12 cellular contexts compared by ENCODE assay signal in the genomic region with DNA sequence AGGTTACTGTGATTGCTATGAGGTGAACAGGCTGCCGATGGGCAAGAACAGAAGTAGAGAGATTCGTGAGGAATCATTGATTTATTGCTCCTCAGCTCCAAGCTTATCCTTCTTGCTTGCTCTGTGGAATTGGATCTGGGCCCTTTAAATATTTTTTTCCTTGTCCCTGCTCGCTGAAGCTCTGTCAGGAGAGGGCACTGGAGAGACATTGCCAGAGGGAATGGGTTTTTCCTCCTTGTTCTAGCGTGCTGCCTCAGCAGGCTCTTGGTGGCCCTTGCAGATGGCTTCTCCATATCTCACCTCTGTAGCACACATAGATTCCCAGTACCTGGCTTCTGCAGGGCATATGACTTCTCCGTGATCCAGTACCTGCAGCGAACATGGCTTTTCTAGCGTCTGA.
A peak's percentile ranks its signal among the peaks of the same experiment; 100 is the strongest.
DNase-seq lines count a peak whose midpoint lies in the region; ATAC-seq, FAIRE-seq and TF ChIP-seq lines count a peak whose summit lies in the region.
"Had no signal": no experiment of that assay in that cellular context is flagged by ENCODE, and none has a peak within 500 bp of the region (broad histone marks: within the 10 kb centered on the region; RNA-seq: fewer than 3 reads in every experiment).

No MANE protein-coding gene starts in this region.

- H3K23ac ChIP-seq in IMR-90 (ENCODE audit: low read depth, low read length): no peak overlapping the region

- H3K36me3 ChIP-seq in IMR-90 (ENCODE audit: control insufficient read depth, insufficient read depth, low read length): no peaks in the 10 kb centered on the region
- H3K36me3 ChIP-seq in K562 (ENCODE audit: control insufficient read depth, insufficient read depth, low read length): no peaks in the 10 kb centered on the region
- no peaks in the 10 kb centered on the region for H3K36me3 ChIP-seq in right lobe of liver
- H3K36me3 ChIP-seq: MG63, tibial nerve had no signal

- H3K79me1 ChIP-seq in IMR-90 (ENCODE audit: low read depth in 1 of 2, low read length in 2 of 2): no peaks in the 10 kb centered on the region

- H3K4me1 Mint-ChIP-seq in stimulated activated effector memory CD8-positive, alpha-beta T cell treated with anti-CD3 and anti-CD28 coated beads, Interleukin-12 subunit alpha, Interleukin-12 subunit beta, amount 100 ng/mL, for 72 hours: no peaks in the 10 kb centered on the region
- H3K4me1 Mint-ChIP-seq in progenitor cell of endocrine pancreas (ENCODE audit: low read depth): no peaks in the 10 kb centered on the region
- H3K4me1 Mint-ChIP-seq: naive thymus-derived CD8-positive, alpha-beta T cell had no signal

- no peak overlapping the region for H2AK5ac ChIP-seq in IMR-90 (ENCODE audit: low read depth, low read length)

- no peak overlapping the region for H3K27ac ChIP-seq in IMR-90 (ENCODE audit: insufficient read depth, low read length)
- no peak overlapping the region for H3K27ac ChIP-seq in K562 (ENCODE audit: extremely low read depth, low read depth, low read length)
- no peak overlapping the region for H3K27ac ChIP-seq in right lobe of liver
- H3K27ac ChIP-seq: tibial nerve had no signal

- POLR2A ChIA-PET in IMR-90 (lab: Charles Lee; ENCODE audit: unreplicated experiment) (no interaction called here), K562 (lab: Yijun Ruan, JAX) (interaction anchor here (0.5 to 0.7 kb wide), 2 partner anchors 795 to 931 kb away, joined by 3 read pairs; no protein-coding TSS in a partner anchor)

- DNase-seq in NCI-H2171 treated with DMSO at 0.1 percent for 48 hours (lab: John Stamatoyannopoulos, UW) (peak; percentile 4), NCI-H2171 (lab: John Stamatoyannopoulos, UW) (no peak), IMR-90 (no peak), K562 (ENCODE audit: extremely low read depth in 1 of 4, low spot score in 3 of 4) (peak in 2 of 4 experiments; percentile 17 to 18), right lobe of liver (no peak), omental fat pad (ENCODE audit: low spot score) (no peak), progenitor cell of endocrine pancreas (ENCODE audit: low spot score, unreplicated experiment) (no peak)
- no peak for DNase-seq in stimulated activated effector memory CD8-positive, alpha-beta T cell treated with anti-CD3 and anti-CD28 coated beads, Interleukin-12 subunit alpha, Interleukin-12 subunit beta, amount 100 ng/mL, for 72 hours (ENCODE audit: low spot score in 2 of 2)
- DNase-seq: MG63; naive thymus-derived CD8-positive, alpha-beta T cell; RPMI8226 had no signal

- no peaks in the 10 kb centered on the region for H3K9me3 Mint-ChIP-seq in stimulated activated effector memory CD8-positive, alpha-beta T cell treated with anti-CD3 and anti-CD28 coated beads, Interleukin-12 subunit alpha, Interleukin-12 subunit beta, amount 100 ng/mL, for 72 hours
- H3K9me3 Mint-ChIP-seq in progenitor cell of endocrine pancreas (ENCODE audit: low read depth): peaks cover 30% of the 10 kb centered on the region

- H2BK20ac ChIP-seq in IMR-90 (ENCODE audit: low read depth, low read length): no peak overlapping the region

- H3K4me2 ChIP-seq in IMR-90 (ENCODE audit: low read depth, low read length) (no peak overlapping the region), K562 (ENCODE audit: insufficient read depth, low read length) (no peak overlapping the region)

- no peak overlapping the region for H4K8ac ChIP-seq in IMR-90 (ENCODE audit: low read depth in 2 of 2, low read length in 2 of 2)

- no peak overlapping the region for H2AFZ ChIP-seq in IMR-90 (replicated peaks; ENCODE audit: low read length, poor library complexity)
- no peak overlapping the region for H2AFZ ChIP-seq in K562 (ENCODE audit: low read depth, low read length)

- no peak overlapping the region for H2AK9ac ChIP-seq in IMR-90 (replicated peaks; ENCODE audit: low read depth, low read length, poor library complexity)

- no peak overlapping the region for H3K4ac ChIP-seq in IMR-90 (ENCODE audit: low read depth, low read length)

- no peak overlapping the region for H4K5ac ChIP-seq in IMR-90 (ENCODE audit: low read depth, low read length)

- H3K9ac ChIP-seq in IMR-90 (ENCODE audit: low read depth, low read length) (no peak overlapping the region), K562 (ENCODE audit: insufficient read depth in 1 of 2, low read depth in 2 of 2, low read length in 2 of 2) (no peak overlapping the region)

- CTCF ChIA-PET in IMR-90 (lab: Yijun Ruan, JAX) (interaction anchor here (0.6 kb wide), 1 partner anchor 76 kb away, joined by 3 read pairs; no protein-coding TSS in a partner anchor), K562 (lab: Yijun Ruan, JAX; ENCODE audit: low intra/inter-chr PET ratio) (interaction anchor here (1.1 kb wide), 1 partner anchor 830 kb away, joined by 5 read pairs; no protein-coding TSS in a partner anchor)

- no peaks in the 10 kb centered on the region for H3K27me3 Mint-ChIP-seq in progenitor cell of endocrine pancreas

- H4K91ac ChIP-seq in IMR-90 (ENCODE audit: insufficient read depth, low read depth, low read length): no peak overlapping the region

- 0 out of 2 replicates have a peak, but pooled peaks have one; percentile 16 for TF ChIP-seq CTCF in IMR-90 (conservative IDR thresholded peaks at IDR 0.05; ENCODE audit: low read depth, low read length)
- TF ChIP-seq CTCF in K562 (IDR thresholded peaks at IDR 0.05 in 2 of 3, conservative IDR thresholded peaks at IDR 0.05 in 1 of 3; ENCODE audit: insufficient read depth in 2 of 3, low read depth in 1 of 3, low read length in 3 of 3): peak; percentile 46 to 58 (median 51); a peak in 5 of 6 replicates
- TF ChIP-seq CTCF in right lobe of liver (IDR thresholded peaks at IDR 0.05): peak; percentile 12 to 29 (median 22)
- TF ChIP-seq CTCF in omental fat pad (IDR thresholded peaks at IDR 0.05): no peak
- no peak for TF ChIP-seq CTCF in progenitor cell of endocrine pancreas (IDR thresholded peaks at IDR 0.05; ENCODE audit: unreplicated experiment)

- no peak overlapping the region for H2BK15ac ChIP-seq in IMR-90 (ENCODE audit: low read depth, low read length)

- TF ChIP-seq POLR2A in IMR-90 (IDR thresholded peaks at IDR 0.05; ENCODE audit: low read depth, low read length): no peak
- TF ChIP-seq POLR2A in K562 (conservative IDR thresholded peaks at IDR 0.05): no peak
- TF ChIP-seq POLR2A in right lobe of liver (IDR thresholded peaks at IDR 0.05): no peak

- H3K4me1 ChIP-seq in IMR-90 (ENCODE audit: control insufficient read depth, insufficient read depth, low read length): no peaks in the 10 kb centered on the region
- H3K4me1 ChIP-seq in K562 (replicated peaks in 1 of 2; ENCODE audit: control insufficient read depth in 2 of 2, insufficient read depth in 2 of 2, low read length in 2 of 2): no peaks in the 10 kb centered on the region
- H3K4me1 ChIP-seq in right lobe of liver: no peaks in the 10 kb centered on the region
- H3K4me1 ChIP-seq: tibial nerve had no signal

- 67% methylated on average over 3 of the region's 7 CpGs; no CpG with 5 or more reads in 1 of the 2 experiments for WGBS in IMR-90 (ENCODE audit: extremely low coverage in 2 of 2, insufficient read length in 1 of 2), 2 experiments
- 0% methylated on average over 7 of the region's 7 CpGs for WGBS in K562 (ENCODE audit: insufficient coverage, low coverage, missing lambda C conversion rate)
- WGBS in right lobe of liver (ENCODE audit: insufficient coverage, low coverage, low lambda C conversion rate, missing lambda C conversion rate): 36% methylated on average over 4 of the region's 7 CpGs

- BruUV-seq in IMR-90 (replicated peaks; lab: Mats Ljungman, UMichigan) (no TSS peak), K562 (replicated peaks; lab: Mats Ljungman, UMichigan) (no TSS peak)

- no peak overlapping the region for H3K4me3 Mint-ChIP-seq in stimulated activated effector memory CD8-positive, alpha-beta T cell treated with anti-CD3 and anti-CD28 coated beads, Interleukin-12 subunit alpha, Interleukin-12 subunit beta, amount 100 ng/mL, for 72 hours
- no peak overlapping the region for H3K4me3 Mint-ChIP-seq in progenitor cell of endocrine pancreas (ENCODE audit: low read depth)
- H3K4me3 Mint-ChIP-seq: naive thymus-derived CD8-positive, alpha-beta T cell had no signal

- in situ Hi-C loops in IMR-90 (cut with MboI; ENCODE audit: low sequenced_read_pairs): no loop called here
- in situ Hi-C loops in K562 (cut with MboI): no loop called here

- no peak overlapping the region for H2BK5ac ChIP-seq in IMR-90 (ENCODE audit: low read depth, low read length, poor library complexity, severe bottlenecking)

- H3K27me3 ChIP-seq in IMR-90 (ENCODE audit: control insufficient read depth, insufficient read depth, low read length) (no peaks in the 10 kb centered on the region), K562 (ENCODE audit: control insufficient read depth in 2 of 2, insufficient read depth in 2 of 2, low read length in 2 of 2) (no peaks in the 10 kb centered on the region; a peak in 1 of 5 replicates), right lobe of liver (no peaks in the 10 kb centered on the region)
- H3K27me3 ChIP-seq: MG63, tibial nerve had no signal

- H3K27ac Mint-ChIP-seq in stimulated activated effector memory CD8-positive, alpha-beta T cell treated with anti-CD3 and anti-CD28 coated beads, Interleukin-12 subunit alpha, Interleukin-12 subunit beta, amount 100 ng/mL, for 72 hours: no peak overlapping the region
- H3K27ac Mint-ChIP-seq in progenitor cell of endocrine pancreas: no peak overlapping the region
- H3K27ac Mint-ChIP-seq: naive thymus-derived CD8-positive, alpha-beta T cell had no signal

- no peak overlapping the region for H3K56ac ChIP-seq in IMR-90 (ENCODE audit: extremely low read depth, insufficient read depth, low read length)

- no peak overlapping the region for H3K4me3 ChIP-seq in IMR-90 (ENCODE audit: insufficient read depth, low read depth, low read length)
- H3K4me3 ChIP-seq in K562: no peak overlapping the region
- H3K4me3 ChIP-seq in right lobe of liver: no peak overlapping the region
- H3K4me3 ChIP-seq: MG63, tibial nerve had no signal

- H3K14ac ChIP-seq in IMR-90 (replicated peaks; ENCODE audit: low read depth, low read length): no peak overlapping the region

- intact Hi-C loops in IMR-90 (cut with micrococcal nuclease): no loop called here
- intact Hi-C loops in K562 (cut with micrococcal nuclease): no loop called here
- intact Hi-C loops in right lobe of liver (cut with DNase I): no loop called here

- no peak for TF ChIP-seq RAD21 in IMR-90 (IDR thresholded peaks at IDR 0.05; ENCODE audit: low read length)
- TF ChIP-seq RAD21 in K562 (CRISPR knock-in tag; conservative IDR thresholded peaks at IDR 0.05 in 1 of 2, IDR thresholded peaks at IDR 0.05 in 1 of 2): peak; percentile 28 to 70; a peak in 3 of 4 replicates

- H3K18ac ChIP-seq in IMR-90 (ENCODE audit: low read depth, low read length): no peak overlapping the region

- no peaks in the 10 kb centered on the region for H3K36me3 Mint-ChIP-seq in stimulated activated effector memory CD8-positive, alpha-beta T cell treated with anti-CD3 and anti-CD28 coated beads, Interleukin-12 subunit alpha, Interleukin-12 subunit beta, amount 100 ng/mL, for 72 hours
- peaks cover 2% of the 10 kb centered on the region for H3K36me3 Mint-ChIP-seq in progenitor cell of endocrine pancreas (ENCODE audit: insufficient read depth)
- H3K36me3 Mint-ChIP-seq: naive thymus-derived CD8-positive, alpha-beta T cell had no signal

- no peak overlapping the region for H2BK120ac ChIP-seq in IMR-90 (ENCODE audit: low read depth, low read length)

- TF ChIP-seq EP300 in K562 (IDR thresholded peaks at IDR 0.05; ENCODE audit: low read length): no peak

- no peak for FAIRE-seq in K562 (lab: Jason Lieb, UNC)

- H3K9me3 ChIP-seq in IMR-90 (ENCODE audit: control insufficient read depth, insufficient read depth, low read length): peaks cover 8% of the 10 kb centered on the region
- no peaks in the 10 kb centered on the region for H3K9me3 ChIP-seq in K562 (replicated peaks; ENCODE audit: control insufficient read depth, insufficient read depth, low read depth, low read length)
- H3K9me3 ChIP-seq in right lobe of liver: no peaks in the 10 kb centered on the region
- H3K9me3 ChIP-seq: MG63, tibial nerve had no signal

- dilution Hi-C loops in IMR-90 (cut with HindIII; ENCODE audit: low sequenced_read_pairs, unreplicated experiment): no loop called here

- H3K79me2 ChIP-seq in K562 (ENCODE audit: control insufficient read depth, insufficient read depth, low read length): no peaks in the 10 kb centered on the region

- ATAC-seq in IMR-90 (ENCODE audit: low read depth): no peak
- peak; percentile 70 for ATAC-seq in K562
- ATAC-seq in right lobe of liver: peak in 2 of 4 donors; percentile 30 to 38
- ATAC-seq in stimulated activated effector memory CD8-positive, alpha-beta T cell treated with anti-CD3 and anti-CD28 coated beads, Interleukin-12 subunit alpha, Interleukin-12 subunit beta, amount 100 ng/mL, for 72 hours: no peak
- ATAC-seq in omental fat pad (ENCODE audit: low FRiP score): no peak
- ATAC-seq: naive thymus-derived CD8-positive, alpha-beta T cell had no signal

- no peaks in the 10 kb centered on the region for H4K20me1 ChIP-seq in IMR-90 (ENCODE audit: insufficient read depth, low read length)
- no peaks in the 10 kb centered on the region for H4K20me1 ChIP-seq in K562 (replicated peaks; ENCODE audit: control insufficient read depth, insufficient read depth, low read length)

- H3K9me1 ChIP-seq in IMR-90 (ENCODE audit: insufficient read depth, low read length) (no peaks in the 10 kb centered on the region), K562 (ENCODE audit: control insufficient read depth, insufficient read depth, low read length) (no peaks in the 10 kb centered on the region)

Comparison
In these comparisons a context has a peak if more than half of its experiments do, and no peak if none do; other contexts are left out.
1. CTCF ChIP-seq: peak in IMR-90 (single experiment), K562 (3 of 3) and right lobe of liver (4 of 4); none in omental fat pad (0 of 3) and progenitor cell of endocrine pancreas (single experiment).